1 cellular context compared by ENCODE assay signal in genomic region chr17:58679263-58680037, GRCh38.
TF ChIP-seq lines count a peak whose summit lies in the region.

No MANE protein-coding gene starts in this region.

TF ChIP-seq in K562, 482 proteins besides CTCF, POLR2A, EP300 and RAD21 (continued from another document and continues in another):
- TF ChIP-seq ZNF518B (CRISPR knock-in tag; IDR thresholded peaks at IDR 0.05) (peak; percentile 100), ZBTB40 (IDR thresholded peaks at IDR 0.05) (peak; percentile 65; the same call in 1 of the 2 replicates), ZBTB40 (CRISPR knock-in tag; IDR thresholded peaks at IDR 0.05) (no peak), CAMTA2 (CRISPR knock-in tag; conservative IDR thresholded peaks at IDR 0.05) (peak; percentile 100), MBD1 (CRISPR knock-in tag; IDR thresholded peaks at IDR 0.05) (no peak), RB1 (IDR thresholded peaks at IDR 0.05; ENCODE audit: low read depth) (peak; percentile 88), HDAC1 (IDR thresholded peaks at IDR 0.05) (peak; percentile 83 to 88), HMG20B (CRISPR knock-in tag; IDR thresholded peaks at IDR 0.05) (peak; percentile 100), ZHX1 (conservative IDR thresholded peaks at IDR 0.05; ENCODE audit: low read length) (peak; percentile 95), FOSL1 (tag; conservative IDR thresholded peaks at IDR 0.05) (peak; percentile 72), NCOA2 (IDR thresholded peaks at IDR 0.05; ENCODE audit: partially characterized antibody in 2 of 2) (peak in 1 of 2 experiments; percentile 53), BRF1 (IDR thresholded peaks at IDR 0.05; ENCODE audit: borderline replicate concordance, extremely low read depth, insufficient read length) (no peak), POU5F1 (IDR thresholded peaks at IDR 0.05; ENCODE audit: borderline replicate concordance, low read depth, low read length, partially characterized antibody) (no peak), STAT6 (CRISPR knock-in tag; IDR thresholded peaks at IDR 0.05) (peak; percentile 22; the same call in 1 of the 2 replicates), SRSF7 (optimal IDR thresholded peaks at IDR 0.05; ENCODE audit: low read depth, low read length) (no peak), ZNF318 (IDR thresholded peaks at IDR 0.05; ENCODE audit: borderline replicate concordance in 1 of 2, low read depth in 1 of 2) (peak; percentile 97 to 99), CREB1 (IDR thresholded peaks at IDR 0.05) (peak; percentile 81), CREB1 (CRISPR knock-in tag; IDR thresholded peaks at IDR 0.05) (no peak; the same call in 1 of the 2 replicates), PHF21A (IDR thresholded peaks at IDR 0.05; ENCODE audit: borderline replicate concordance, low read depth) (peak; percentile 98), ZNF778 (CRISPR knock-in tag; IDR thresholded peaks at IDR 0.05) (peak; percentile 96), ZNF184 (CRISPR knock-in tag; IDR thresholded peaks at IDR 0.05) (no peak)
